ENCODE assay signal across 1 cellular context in the genomic region with DNA sequence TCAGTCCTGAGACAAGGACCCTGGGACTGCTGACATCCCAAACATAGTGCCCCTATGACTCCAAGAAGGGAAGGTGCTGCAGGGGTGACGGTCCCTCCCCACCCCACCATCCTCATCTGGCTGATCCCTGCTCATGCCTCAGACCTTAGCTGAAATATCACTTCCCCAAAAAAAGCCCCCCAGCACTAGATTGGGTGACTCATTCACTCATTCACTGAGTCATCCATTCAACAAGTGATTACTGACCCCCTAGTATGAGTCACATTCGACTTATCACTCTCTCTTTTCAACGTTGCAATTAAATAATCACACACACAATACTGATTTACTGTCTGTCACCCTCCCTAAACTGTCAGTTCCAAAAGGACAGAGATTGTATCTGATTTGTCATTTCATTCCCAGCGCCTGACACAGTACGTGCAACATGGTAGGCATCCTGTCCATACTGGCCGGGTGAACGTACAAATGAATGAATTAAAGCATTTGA.
A peak's percentile ranks its signal among the peaks of the same experiment; 100 is the strongest.
TF ChIP-seq lines count a peak whose summit lies in the region.

No MANE protein-coding gene starts in this region.

TF ChIP-seq in HEK293, 187 proteins besides CTCF, POLR2A, EP300 and RAD21 (continued from another document and continues in another):
- TF ChIP-seq, protein P1, sequence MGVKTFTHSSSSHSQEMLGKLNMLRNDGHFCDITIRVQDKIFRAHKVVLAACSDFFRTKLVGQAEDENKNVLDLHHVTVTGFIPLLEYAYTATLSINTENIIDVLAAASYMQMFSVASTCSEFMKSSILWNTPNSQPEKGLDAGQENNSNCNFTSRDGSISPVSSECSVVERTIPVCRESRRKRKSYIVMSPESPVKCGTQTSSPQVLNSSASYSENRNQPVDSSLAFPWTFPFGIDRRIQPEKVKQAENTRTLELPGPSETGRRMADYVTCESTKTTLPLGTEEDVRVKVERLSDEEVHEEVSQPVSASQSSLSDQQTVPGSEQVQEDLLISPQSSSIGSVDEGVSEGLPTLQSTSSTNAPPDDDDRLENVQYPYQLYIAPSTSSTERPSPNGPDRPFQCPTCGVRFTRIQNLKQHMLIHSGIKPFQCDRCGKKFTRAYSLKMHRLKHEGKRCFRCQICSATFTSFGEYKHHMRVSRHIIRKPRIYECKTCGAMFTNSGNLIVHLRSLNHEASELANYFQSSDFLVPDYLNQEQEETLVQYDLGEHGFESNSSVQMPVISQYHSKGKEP (tag by site-specific recombination; IDR thresholded peaks at IDR 0.05): no peak
- TF ChIP-seq ZNF837 (tag by site-specific recombination; IDR thresholded peaks at IDR 0.05) (no peak), ZBTB1 (tag by site-specific recombination; IDR thresholded peaks at IDR 0.05) (peak; percentile 90), BCL11A (tag by site-specific recombination; IDR thresholded peaks at IDR 0.05; ENCODE audit: low read depth) (peak; percentile 99), ZSCAN23 (tag by site-specific recombination; IDR thresholded peaks at IDR 0.05) (peak; percentile 97), ZNF654 (tag by site-specific recombination; IDR thresholded peaks at IDR 0.05; ENCODE audit: low read depth) (peak; percentile 16; the same call in 1 of the 2 replicates), KLF8 (tag by site-specific recombination; IDR thresholded peaks at IDR 0.05) (peak; percentile 94), ZNF324 (tag by site-specific recombination; IDR thresholded peaks at IDR 0.05) (peak; percentile 97), ZFP3 (tag by site-specific recombination; IDR thresholded peaks at IDR 0.05; ENCODE audit: low read depth) (no peak), ZNF112 (tag by site-specific recombination; IDR thresholded peaks at IDR 0.05) (no peak), ZNF335 (tag by site-specific recombination; conservative IDR thresholded peaks at IDR 0.05) (peak; percentile 45), ZNF114 (tag by site-specific recombination; IDR thresholded peaks at IDR 0.05) (no peak), OSR2 (tag by site-specific recombination; IDR thresholded peaks at IDR 0.05) (peak; percentile 76), GLI4 (tag by site-specific recombination; IDR thresholded peaks at IDR 0.05) (no peak), ZNF76 (tag by site-specific recombination; IDR thresholded peaks at IDR 0.05; ENCODE audit: borderline replicate concordance, low read depth) (peak; percentile 52; the same call in 1 of the 2 replicates), ZNF292 (tag by site-specific recombination; IDR thresholded peaks at IDR 0.05; ENCODE audit: borderline replicate concordance, low read depth) (no peak), ZNF624 (tag by site-specific recombination; IDR thresholded peaks at IDR 0.05) (no peak), ZNF10 (tag by site-specific recombination; IDR thresholded peaks at IDR 0.05) (peak; percentile 90), ZNF629 (tag by site-specific recombination; IDR thresholded peaks at IDR 0.05) (peak; percentile 98), SETDB1 (IDR thresholded peaks at IDR 0.05; ENCODE audit: insufficient read length, low read length) (no peak), MYNN (tag by site-specific recombination; IDR thresholded peaks at IDR 0.05; ENCODE audit: borderline replicate concordance) (no peak), ZNF239 (tag by site-specific recombination; IDR thresholded peaks at IDR 0.05) (no peak), ZNF140 (tag by site-specific recombination; IDR thresholded peaks at IDR 0.05) (no peak), ZNF169 (tag by site-specific recombination; IDR thresholded peaks at IDR 0.05) (no peak), ZNF19 (tag by site-specific recombination; IDR thresholded peaks at IDR 0.05; ENCODE audit: low read depth) (no peak), TRIM28 (IDR thresholded peaks at IDR 0.05; ENCODE audit: borderline replicate concordance, low read length) (peak; percentile 87; the same call in 1 of the 2 replicates), KLF1 (tag by site-specific recombination; IDR thresholded peaks at IDR 0.05) (no peak), ZNF558 (tag by site-specific recombination; IDR thresholded peaks at IDR 0.05) (peak; percentile 92)
- TF ChIP-seq, protein P2, sequence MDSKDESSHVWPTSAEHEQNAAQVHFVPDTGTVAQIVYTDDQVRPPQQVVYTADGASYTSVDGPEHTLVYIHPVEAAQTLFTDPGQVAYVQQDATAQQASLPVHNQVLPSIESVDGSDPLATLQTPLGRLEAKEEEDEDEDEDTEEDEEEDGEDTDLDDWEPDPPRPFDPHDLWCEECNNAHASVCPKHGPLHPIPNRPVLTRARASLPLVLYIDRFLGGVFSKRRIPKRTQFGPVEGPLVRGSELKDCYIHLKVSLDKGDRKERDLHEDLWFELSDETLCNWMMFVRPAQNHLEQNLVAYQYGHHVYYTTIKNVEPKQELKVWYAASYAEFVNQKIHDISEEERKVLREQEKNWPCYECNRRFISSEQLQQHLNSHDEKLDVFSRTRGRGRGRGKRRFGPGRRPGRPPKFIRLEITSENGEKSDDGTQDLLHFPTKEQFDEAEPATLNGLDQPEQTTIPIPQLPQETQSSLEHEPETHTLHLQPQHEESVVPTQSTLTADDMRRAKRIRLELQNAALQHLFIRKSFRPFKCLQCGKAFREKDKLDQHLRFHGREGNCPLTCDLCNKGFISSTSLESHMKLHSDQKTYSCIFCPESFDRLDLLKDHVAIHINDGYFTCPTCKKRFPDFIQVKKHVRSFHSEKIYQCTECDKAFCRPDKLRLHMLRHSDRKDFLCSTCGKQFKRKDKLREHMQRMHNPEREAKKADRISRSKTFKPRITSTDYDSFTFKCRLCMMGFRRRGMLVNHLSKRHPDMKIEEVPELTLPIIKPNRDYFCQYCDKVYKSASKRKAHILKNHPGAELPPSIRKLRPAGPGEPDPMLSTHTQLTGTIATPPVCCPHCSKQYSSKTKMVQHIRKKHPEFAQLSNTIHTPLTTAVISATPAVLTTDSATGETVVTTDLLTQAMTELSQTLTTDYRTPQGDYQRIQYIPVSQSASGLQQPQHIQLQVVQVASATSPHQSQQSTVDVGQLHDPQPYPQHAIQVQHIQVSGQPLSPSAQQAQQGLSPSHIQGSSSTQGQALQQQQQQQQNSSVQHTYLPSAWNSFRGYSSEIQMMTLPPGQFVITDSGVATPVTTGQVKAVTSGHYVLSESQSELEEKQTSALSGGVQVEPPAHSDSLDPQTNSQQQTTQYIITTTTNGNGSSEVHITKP (tag by site-specific recombination; IDR thresholded peaks at IDR 0.05): peak; percentile 74
- TF ChIP-seq, protein P3, sequence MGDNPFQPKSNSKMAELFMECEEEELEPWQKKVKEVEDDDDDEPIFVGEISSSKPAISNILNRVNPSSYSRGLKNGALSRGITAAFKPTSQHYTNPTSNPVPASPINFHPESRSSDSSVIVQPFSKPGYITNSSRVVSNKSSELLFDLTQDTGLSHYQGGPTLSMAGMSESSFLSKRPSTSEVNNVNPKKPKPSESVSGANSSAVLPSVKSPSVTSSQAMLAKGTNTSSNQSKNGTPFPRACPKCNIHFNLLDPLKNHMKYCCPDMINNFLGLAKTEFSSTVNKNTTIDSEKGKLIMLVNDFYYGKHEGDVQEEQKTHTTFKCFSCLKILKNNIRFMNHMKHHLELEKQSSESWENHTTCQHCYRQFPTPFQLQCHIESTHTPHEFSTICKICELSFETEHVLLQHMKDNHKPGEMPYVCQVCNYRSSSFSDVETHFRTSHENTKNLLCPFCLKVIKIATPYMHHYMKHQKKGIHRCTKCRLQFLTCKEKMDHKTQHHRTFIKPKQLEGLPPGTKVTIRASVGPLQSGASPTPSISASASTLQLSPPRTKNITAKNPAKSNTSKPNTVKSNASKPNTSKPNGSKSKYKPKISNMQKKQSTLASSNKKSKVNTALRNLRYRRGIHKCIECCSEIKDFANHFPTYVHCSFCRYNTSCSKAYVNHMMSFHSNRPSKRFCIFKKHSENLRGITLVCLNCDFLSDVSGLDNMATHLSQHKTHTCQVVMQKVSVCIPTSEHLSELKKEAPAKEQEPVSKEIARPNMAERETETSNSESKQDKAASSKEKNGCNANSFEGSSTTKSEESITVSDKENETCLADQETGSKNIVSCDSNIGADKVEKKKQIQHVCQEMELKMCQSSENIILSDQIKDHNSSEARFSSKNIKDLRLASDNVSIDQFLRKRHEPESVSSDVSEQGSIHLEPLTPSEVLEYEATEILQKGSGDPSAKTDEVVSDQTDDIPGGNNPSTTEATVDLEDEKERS (tag by site-specific recombination; IDR thresholded peaks at IDR 0.05): no peak
- TF ChIP-seq, protein P4, sequence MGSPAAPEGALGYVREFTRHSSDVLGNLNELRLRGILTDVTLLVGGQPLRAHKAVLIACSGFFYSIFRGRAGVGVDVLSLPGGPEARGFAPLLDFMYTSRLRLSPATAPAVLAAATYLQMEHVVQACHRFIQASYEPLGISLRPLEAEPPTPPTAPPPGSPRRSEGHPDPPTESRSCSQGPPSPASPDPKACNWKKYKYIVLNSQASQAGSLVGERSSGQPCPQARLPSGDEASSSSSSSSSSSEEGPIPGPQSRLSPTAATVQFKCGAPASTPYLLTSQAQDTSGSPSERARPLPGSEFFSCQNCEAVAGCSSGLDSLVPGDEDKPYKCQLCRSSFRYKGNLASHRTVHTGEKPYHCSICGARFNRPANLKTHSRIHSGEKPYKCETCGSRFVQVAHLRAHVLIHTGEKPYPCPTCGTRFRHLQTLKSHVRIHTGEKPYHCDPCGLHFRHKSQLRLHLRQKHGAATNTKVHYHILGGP (tag by site-specific recombination; IDR thresholded peaks at IDR 0.05): no peak; the same call in 1 of the 2 replicates
- TF ChIP-seq, protein P5, sequence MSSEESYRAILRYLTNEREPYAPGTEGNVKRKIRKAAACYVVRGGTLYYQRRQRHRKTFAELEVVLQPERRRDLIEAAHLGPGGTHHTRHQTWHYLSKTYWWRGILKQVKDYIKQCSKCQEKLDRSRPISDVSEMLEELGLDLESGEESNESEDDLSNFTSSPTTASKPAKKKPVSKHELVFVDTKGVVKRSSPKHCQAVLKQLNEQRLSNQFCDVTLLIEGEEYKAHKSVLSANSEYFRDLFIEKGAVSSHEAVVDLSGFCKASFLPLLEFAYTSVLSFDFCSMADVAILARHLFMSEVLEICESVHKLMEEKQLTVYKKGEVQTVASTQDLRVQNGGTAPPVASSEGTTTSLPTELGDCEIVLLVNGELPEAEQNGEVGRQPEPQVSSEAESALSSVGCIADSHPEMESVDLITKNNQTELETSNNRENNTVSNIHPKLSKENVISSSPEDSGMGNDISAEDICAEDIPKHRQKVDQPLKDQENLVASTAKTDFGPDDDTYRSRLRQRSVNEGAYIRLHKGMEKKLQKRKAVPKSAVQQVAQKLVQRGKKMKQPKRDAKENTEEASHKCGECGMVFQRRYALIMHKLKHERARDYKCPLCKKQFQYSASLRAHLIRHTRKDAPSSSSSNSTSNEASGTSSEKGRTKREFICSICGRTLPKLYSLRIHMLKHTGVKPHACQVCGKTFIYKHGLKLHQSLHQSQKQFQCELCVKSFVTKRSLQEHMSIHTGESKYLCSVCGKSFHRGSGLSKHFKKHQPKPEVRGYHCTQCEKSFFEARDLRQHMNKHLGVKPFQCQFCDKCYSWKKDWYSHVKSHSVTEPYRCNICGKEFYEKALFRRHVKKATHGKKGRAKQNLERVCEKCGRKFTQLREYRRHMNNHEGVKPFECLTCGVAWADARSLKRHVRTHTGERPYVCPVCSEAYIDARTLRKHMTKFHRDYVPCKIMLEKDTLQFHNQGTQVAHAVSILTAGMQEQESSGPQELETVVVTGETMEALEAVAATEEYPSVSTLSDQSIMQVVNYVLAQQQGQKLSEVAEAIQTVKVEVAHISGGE (tag by site-specific recombination; conservative IDR thresholded peaks at IDR 0.05; ENCODE audit: low read depth): no peak
- TF ChIP-seq, protein P6, sequence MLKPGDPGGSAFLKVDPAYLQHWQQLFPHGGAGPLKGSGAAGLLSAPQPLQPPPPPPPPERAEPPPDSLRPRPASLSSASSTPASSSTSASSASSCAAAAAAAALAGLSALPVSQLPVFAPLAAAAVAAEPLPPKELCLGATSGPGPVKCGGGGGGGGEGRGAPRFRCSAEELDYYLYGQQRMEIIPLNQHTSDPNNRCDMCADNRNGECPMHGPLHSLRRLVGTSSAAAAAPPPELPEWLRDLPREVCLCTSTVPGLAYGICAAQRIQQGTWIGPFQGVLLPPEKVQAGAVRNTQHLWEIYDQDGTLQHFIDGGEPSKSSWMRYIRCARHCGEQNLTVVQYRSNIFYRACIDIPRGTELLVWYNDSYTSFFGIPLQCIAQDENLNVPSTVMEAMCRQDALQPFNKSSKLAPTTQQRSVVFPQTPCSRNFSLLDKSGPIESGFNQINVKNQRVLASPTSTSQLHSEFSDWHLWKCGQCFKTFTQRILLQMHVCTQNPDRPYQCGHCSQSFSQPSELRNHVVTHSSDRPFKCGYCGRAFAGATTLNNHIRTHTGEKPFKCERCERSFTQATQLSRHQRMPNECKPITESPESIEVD (tag by site-specific recombination; IDR thresholded peaks at IDR 0.05): peak; percentile 69
- TF ChIP-seq, protein P7, sequence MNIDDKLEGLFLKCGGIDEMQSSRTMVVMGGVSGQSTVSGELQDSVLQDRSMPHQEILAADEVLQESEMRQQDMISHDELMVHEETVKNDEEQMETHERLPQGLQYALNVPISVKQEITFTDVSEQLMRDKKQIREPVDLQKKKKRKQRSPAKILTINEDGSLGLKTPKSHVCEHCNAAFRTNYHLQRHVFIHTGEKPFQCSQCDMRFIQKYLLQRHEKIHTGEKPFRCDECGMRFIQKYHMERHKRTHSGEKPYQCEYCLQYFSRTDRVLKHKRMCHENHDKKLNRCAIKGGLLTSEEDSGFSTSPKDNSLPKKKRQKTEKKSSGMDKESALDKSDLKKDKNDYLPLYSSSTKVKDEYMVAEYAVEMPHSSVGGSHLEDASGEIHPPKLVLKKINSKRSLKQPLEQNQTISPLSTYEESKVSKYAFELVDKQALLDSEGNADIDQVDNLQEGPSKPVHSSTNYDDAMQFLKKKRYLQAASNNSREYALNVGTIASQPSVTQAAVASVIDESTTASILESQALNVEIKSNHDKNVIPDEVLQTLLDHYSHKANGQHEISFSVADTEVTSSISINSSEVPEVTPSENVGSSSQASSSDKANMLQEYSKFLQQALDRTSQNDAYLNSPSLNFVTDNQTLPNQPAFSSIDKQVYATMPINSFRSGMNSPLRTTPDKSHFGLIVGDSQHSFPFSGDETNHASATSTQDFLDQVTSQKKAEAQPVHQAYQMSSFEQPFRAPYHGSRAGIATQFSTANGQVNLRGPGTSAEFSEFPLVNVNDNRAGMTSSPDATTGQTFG (tag by site-specific recombination; IDR thresholded peaks at IDR 0.05; ENCODE audit: borderline replicate concordance): 0 out of 2 replicates have a peak, but pooled peaks have one; percentile 68
- TF ChIP-seq, protein P8, sequence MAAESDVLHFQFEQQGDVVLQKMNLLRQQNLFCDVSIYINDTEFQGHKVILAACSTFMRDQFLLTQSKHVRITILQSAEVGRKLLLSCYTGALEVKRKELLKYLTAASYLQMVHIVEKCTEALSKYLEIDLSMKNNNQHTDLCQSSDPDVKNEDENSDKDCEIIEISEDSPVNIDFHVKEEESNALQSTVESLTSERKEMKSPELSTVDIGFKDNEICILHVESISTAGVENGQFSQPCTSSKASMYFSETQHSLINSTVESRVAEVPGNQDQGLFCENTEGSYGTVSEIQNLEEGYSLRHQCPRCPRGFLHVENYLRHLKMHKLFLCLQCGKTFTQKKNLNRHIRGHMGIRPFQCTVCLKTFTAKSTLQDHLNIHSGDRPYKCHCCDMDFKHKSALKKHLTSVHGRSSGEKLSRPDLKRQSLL (tag by site-specific recombination; IDR thresholded peaks at IDR 0.05): no peak
